In the genomic region with DNA sequence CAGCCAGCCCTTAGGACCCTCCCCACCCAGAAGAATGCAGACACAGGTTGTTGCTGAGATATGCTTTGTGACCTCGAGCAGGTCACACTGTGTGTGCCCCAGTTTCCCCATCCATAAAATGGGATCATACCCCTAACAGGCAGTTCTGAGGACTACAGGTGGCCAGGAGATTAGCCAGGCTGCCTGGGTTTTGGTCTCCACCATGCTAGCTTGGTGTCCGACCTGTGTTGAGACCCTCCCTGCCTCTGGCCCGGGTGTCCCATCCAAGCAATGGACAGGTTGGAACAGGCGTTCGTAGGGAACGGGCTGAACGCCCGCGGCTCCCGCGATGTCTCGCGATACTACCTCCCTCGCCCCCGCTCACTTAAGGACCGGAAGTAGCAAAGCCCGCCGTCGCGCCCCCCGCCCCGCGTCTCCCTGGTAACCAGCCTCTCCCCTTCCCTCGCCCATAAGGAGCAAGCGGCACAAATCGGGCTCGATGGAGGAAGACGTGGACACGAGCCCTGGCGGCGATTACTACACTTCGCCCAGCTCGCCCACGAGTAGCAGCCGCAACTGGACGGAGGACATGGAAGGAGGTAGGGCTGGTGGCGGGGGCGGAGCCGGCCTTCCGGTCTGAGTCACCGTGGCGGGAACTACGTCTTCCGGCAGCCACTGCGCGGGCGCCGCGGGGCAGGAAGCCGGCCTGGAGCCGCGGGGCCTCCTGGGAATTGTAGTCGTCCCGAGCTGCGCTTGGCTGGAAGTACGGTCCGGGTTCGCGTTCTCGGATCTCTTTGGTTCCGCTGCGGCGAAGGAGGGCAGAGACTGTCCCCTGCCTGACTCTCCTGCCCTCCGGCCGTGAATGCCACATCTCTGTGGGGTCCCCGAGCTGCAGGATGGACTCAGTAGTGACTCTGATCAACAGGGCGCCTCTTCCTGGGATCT, we compare ENCODE assay signal across 8 cellular contexts.
A peak's percentile ranks its signal among the peaks of the same experiment; 100 is the strongest.
DNase-seq lines count a peak whose midpoint lies in the region; ATAC-seq and TF ChIP-seq lines count a peak whose summit lies in the region.

No MANE protein-coding gene starts in this region.

- ATAC-seq in GM21717 (IDR thresholded peaks at IDR 0.05; ENCODE audit: unreplicated experiment): peak; percentile 68
- peak; percentile 96 for ATAC-seq in stimulated activated naive CD8-positive, alpha-beta T cell treated with anti-CD3 and anti-CD28 coated beads, Interleukin-15, Interleukin-2, amounts not matched to agents 100 U/mL and 50 U/mL, for 24 hours

- H3K9me3 ChIP-seq in KOPT-K1 (ENCODE audit: insufficient read depth, low read length, poor library complexity, severe bottlenecking): no peaks in the 10 kb centered on the region

- peaks cover 6% of the 10 kb centered on the region for H3K4me1 Mint-ChIP-seq in nephron progenitor cell

- H3K9me3 Mint-ChIP-seq in nephron progenitor cell: peaks cover 3% of the 10 kb centered on the region

- no peak for TF ChIP-seq CTCF in nephron progenitor cell (IDR thresholded peaks at IDR 0.05)

- H3K36me3 ChIP-seq in KOPT-K1 (ENCODE audit: insufficient read depth, low read length): no peaks in the 10 kb centered on the region

- H3K27ac Mint-ChIP-seq in nephron progenitor cell: peak overlapping the region; percentile 100

- peak overlapping the region; percentile 90 for H3K27ac ChIP-seq in KOPT-K1 (ENCODE audit: low read depth, low read length, poor library complexity, severe bottlenecking)

- peaks cover 9% of the 10 kb centered on the region for H3K36me3 Mint-ChIP-seq in nephron progenitor cell (ENCODE audit: low read depth)

- peak overlapping the region; percentile 95 for H3K4me3 Mint-ChIP-seq in nephron progenitor cell

- DNase-seq in DMS153 treated with DMSO at 0.1 percent for 48 hours (lab: John Stamatoyannopoulos, UW; ENCODE audit: unreplicated experiment) (peak; percentile 88), RPMI8226 (peak; percentile 94), activated gamma-delta T cell (lab: John Stamatoyannopoulos, UW) (peak; percentile 88), fibroblast of the conjunctiva (ENCODE audit: low read depth) (peak; percentile 92), nephron progenitor cell (peak; percentile 96)
- DNase-seq in stimulated activated naive CD8-positive, alpha-beta T cell treated with anti-CD3 and anti-CD28 coated beads, Interleukin-15, Interleukin-2, amounts not matched to agents 100 U/mL and 50 U/mL, for 24 hours: peak; percentile 98

- H3K27me3 Mint-ChIP-seq in nephron progenitor cell (ENCODE audit: low read depth, poor library complexity): peaks cover 4% of the 10 kb centered on the region

Comparison
In these comparisons a context has a peak if more than half of its experiments do, and no peak if none do; other contexts are left out.
1. Peak in every context shown above with its lines: DNase-seq, ATAC-seq and H3K27ac ChIP-seq.